ENCODE assay signal across 8 cellular contexts in genomic region chr13:28493740-28494536, GRCh38. TPM values are rescaled to one million over a fixed set of nuclear protein-coding genes. Genes with fewer than 3 reads are reported as not detected.
A peak's percentile ranks its signal among the peaks of the same experiment; 100 is the strongest.
DNase-seq lines count a peak whose midpoint lies in the region; TF ChIP-seq lines count a peak whose summit lies in the region.

No MANE protein-coding gene starts in this region.

- intact Hi-C loops in stomach (cut with DNase I; ENCODE audit: low total_unique reads) = no loop called here

- no peaks in the 10 kb centered on the region for H3K9me3 ChIP-seq in stomach

- WGBS in stomach, 5 donors = 3 to 4% (median 3%) methylated on average over 33 to 64 of the region's 64 CpGs

- DNase-seq in NCI-H82 (lab: John Stamatoyannopoulos, UW) (peak; percentile 19), NCI-H82 treated with DMSO at 0.1 percent for 48 hours (lab: John Stamatoyannopoulos, UW; ENCODE audit: unreplicated experiment) (no peak), iPS-NIHi11 (ENCODE audit: low spot score) (peak; percentile 37), stomach (no peak), AML-193 (lab: John Stamatoyannopoulos, UW) (no peak), NOMO-1 treated with DMSO at 0.1 percent for 48 hours (lab: John Stamatoyannopoulos, UW; ENCODE audit: unreplicated experiment) (no peak), activated gamma-delta T cell (lab: John Stamatoyannopoulos, UW) (no peak)
- peak; percentile 67 for DNase-seq in activated CD8-positive, alpha-beta memory T cell treated with anti-CD3 and anti-CD28 coated beads, Interleukin-2, amount 50 U/mL, for 48 hours

- H3K27me3 ChIP-seq in stomach = peaks cover 18 to 100% (median 69%) of the 10 kb centered on the region in 3 donors

- no peak for TF ChIP-seq CTCF in stomach (IDR thresholded peaks at IDR 0.05)

- H3K4me3 ChIP-seq in stomach = peak overlapping the region; percentile 43 to 57 (median 47)

- no peaks in the 10 kb centered on the region for H3K36me3 ChIP-seq in stomach

- peaks cover 18 to 28% (median 22%) of the 10 kb centered on the region in 4 donors for H3K4me1 ChIP-seq in stomach

- peak overlapping the region; percentile 44 to 70 (median 63) for H3K27ac ChIP-seq in stomach

- no peak for TF ChIP-seq POLR2A in stomach (IDR thresholded peaks at IDR 0.05)

- no peak for TF ChIP-seq EP300 in stomach (IDR thresholded peaks at IDR 0.05)

RNA-seq across cellular contexts. Expression of gene FLT1, which starts 1.0 kb away (rescaled TPM):
- total RNA-seq in stomach = 10 to 100 TPM in 2 of 5 donors, 1 to 10 TPM in 2, not detected in 1; 3.6 to 41.9 (median 14.1) TPM
- polyA plus RNA-seq in stomach = 1 to 10 TPM in 2 of 3 donors, under 1 TPM in 1; 1.00 to 3.3 (median 3.2) TPM

Comparison
In these comparisons a context has a peak if more than half of its experiments do, and no peak if none do; other contexts are left out.
1. DNase-seq: peak in NCI-H82 (single experiment), activated CD8-positive, alpha-beta memory T cell treated with anti-CD3 and anti-CD28 coated beads, Interleukin-2, amount 50 U/mL, for 48 hours (single experiment) and iPS-NIHi11 (single experiment); none in NCI-H82 treated with DMSO at 0.1 percent for 48 hours (single experiment), stomach (single experiment), AML-193 (0 of 2), NOMO-1 treated with DMSO at 0.1 percent for 48 hours (single experiment) and activated gamma-delta T cell (single experiment).